ENCODE assay signal across 10 cellular contexts in the genomic region with DNA sequence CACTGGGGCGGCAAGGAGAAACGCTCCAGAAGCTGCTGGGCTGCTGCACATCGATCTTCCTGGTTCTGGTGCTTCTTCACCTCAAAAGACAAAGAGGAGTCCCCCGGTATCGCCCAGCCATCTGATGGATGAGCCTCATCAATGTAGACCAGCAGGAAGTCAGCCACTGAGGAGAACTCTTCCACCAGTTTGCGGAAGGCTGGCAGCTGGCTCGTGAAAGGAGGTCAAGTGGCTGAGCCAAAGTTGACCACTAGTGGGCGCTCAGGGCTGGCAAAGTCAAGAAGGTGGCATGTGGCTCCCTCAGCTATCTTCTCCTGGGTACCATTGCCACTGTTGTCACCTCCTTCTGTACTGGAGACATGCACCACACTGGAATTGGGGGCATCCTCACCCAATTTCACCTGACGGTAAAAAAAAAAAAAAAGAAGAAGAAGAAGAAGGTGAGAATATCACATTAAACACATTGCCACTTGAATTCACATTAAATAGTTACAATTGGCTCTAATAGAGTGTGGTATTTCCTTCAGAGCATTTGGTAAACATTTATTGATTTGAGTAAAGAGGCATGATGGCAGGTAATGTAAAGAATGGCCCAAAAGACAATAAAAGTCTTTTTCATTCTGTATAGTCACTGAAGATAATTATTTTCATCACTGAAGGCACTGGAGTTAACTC. TPM values are rescaled to one million over a fixed set of nuclear protein-coding genes. Genes with fewer than 3 reads are reported as not detected.
A peak's percentile ranks its signal among the peaks of the same experiment; 100 is the strongest.
DNase-seq lines count a peak whose midpoint lies in the region; ATAC-seq and TF ChIP-seq lines count a peak whose summit lies in the region.
"Had no signal": no experiment of that assay in that cellular context is flagged by ENCODE, and none has a peak within 500 bp of the region (broad histone marks: within the 10 kb centered on the region; RNA-seq: fewer than 3 reads in every experiment).

No MANE protein-coding gene starts in this region.

- H3K27ac ChIP-seq in left ventricle myocardium inferior (replicated peaks) = no peak overlapping the region
- no peak overlapping the region for H3K27ac ChIP-seq in Karpas-422 (ENCODE audit: low read length)
- H3K27ac ChIP-seq in prostate gland = no peak overlapping the region

- no peak overlapping the region for H3K27ac Mint-ChIP-seq in type B pancreatic cell
- H3K27ac Mint-ChIP-seq: activated naive CD4-positive, alpha-beta T cell treated with anti-CD3 and anti-CD28 coated beads, Interleukin-2, amount 50 U/mL, for 72 hours had no signal

- H3K4me3 ChIP-seq in left ventricle myocardium inferior (no peak overlapping the region), Karpas-422 (ENCODE audit: low read length) (no peak overlapping the region), prostate gland (no peak overlapping the region)

- H3K27me3 Mint-ChIP-seq in type B pancreatic cell = no peaks in the 10 kb centered on the region

- DNase-seq in Right ventricle myocardium inferior (ENCODE audit: missing footprints) (peak; percentile 57), left ventricle myocardium inferior (no peak), Karpas-422 (peak; percentile 90), dermis blood vessel endothelial cell (peak; percentile 30), type B pancreatic cell (ENCODE audit: extremely low spot score, unreplicated experiment) (no peak), GF-D8 (lab: John Stamatoyannopoulos, UW) (no peak), prostate gland (ENCODE audit: low spot score) (no peak)

- H4K20me1 ChIP-seq in Karpas-422 (ENCODE audit: insufficient read depth, low read depth, low read length) = no peaks in the 10 kb centered on the region

- H3K9me3 Mint-ChIP-seq in type B pancreatic cell = no peaks in the 10 kb centered on the region

- no peaks in the 10 kb centered on the region for H3K27me3 ChIP-seq in left ventricle myocardium inferior (ENCODE audit: low read depth)
- no peaks in the 10 kb centered on the region for H3K27me3 ChIP-seq in Karpas-422 (ENCODE audit: low read length)
- no peaks in the 10 kb centered on the region for H3K27me3 ChIP-seq in prostate gland (replicated peaks; ENCODE audit: insufficient read depth)

- TF ChIP-seq CTCF in left ventricle myocardium inferior (IDR thresholded peaks at IDR 0.05; ENCODE audit: borderline replicate concordance) = no peak
- peak; percentile 56 for TF ChIP-seq CTCF in type B pancreatic cell (conservative IDR thresholded peaks at IDR 0.05)
- TF ChIP-seq CTCF in prostate gland (IDR thresholded peaks at IDR 0.05) = no peak

- H3K9me2 ChIP-seq in Karpas-422 (replicated peaks; ENCODE audit: insufficient read depth, low read length) = no peaks in the 10 kb centered on the region

- no peak overlapping the region for H3K9ac ChIP-seq in Karpas-422 (ENCODE audit: low read length)

- 87% methylated on average over 9 of the region's 9 CpGs for WGBS in prostate gland

- H2AFZ ChIP-seq in Karpas-422 (ENCODE audit: low read length) = no peak overlapping the region

- no peaks in the 10 kb centered on the region for H3K4me1 Mint-ChIP-seq in type B pancreatic cell (ENCODE audit: unreplicated experiment)

- ATAC-seq in Right ventricle myocardium inferior = no peak
- ATAC-seq in HG03139 (IDR thresholded peaks at IDR 0.05; ENCODE audit: unreplicated experiment) = no peak
- ATAC-seq: activated naive CD4-positive, alpha-beta T cell treated with anti-CD3 and anti-CD28 coated beads, Interleukin-2, amount 50 U/mL, for 72 hours; left colon had no signal

- H3K36me3 ChIP-seq in left ventricle myocardium inferior = no peaks in the 10 kb centered on the region
- no peaks in the 10 kb centered on the region for H3K36me3 ChIP-seq in Karpas-422 (ENCODE audit: insufficient read depth, low read length)
- H3K36me3 ChIP-seq in prostate gland = no peaks in the 10 kb centered on the region

- H3K9me3 ChIP-seq in left ventricle myocardium inferior (replicated peaks) (no peaks in the 10 kb centered on the region), Karpas-422 (ENCODE audit: low read length) (no peaks in the 10 kb centered on the region), prostate gland (no peaks in the 10 kb centered on the region)

- intact Hi-C loops in Right ventricle myocardium inferior (cut with DNase I) = no loop called here
- intact Hi-C loops in left ventricle myocardium inferior (cut with micrococcal nuclease) = no loop called here
- intact Hi-C loops in prostate gland (cut with DNase I) = no loop called here

- H3K36me3 Mint-ChIP-seq in type B pancreatic cell = no peaks in the 10 kb centered on the region

- H3K4me1 ChIP-seq in left ventricle myocardium inferior (no peaks in the 10 kb centered on the region), Karpas-422 (ENCODE audit: low read length) (no peaks in the 10 kb centered on the region), prostate gland (replicated peaks) (no peaks in the 10 kb centered on the region)

- H3K79me2 ChIP-seq in Karpas-422 (ENCODE audit: low read length) = no peaks in the 10 kb centered on the region

- H3K4me3 Mint-ChIP-seq in type B pancreatic cell = no peak overlapping the region

- no peak for TF ChIP-seq POLR2A in prostate gland (IDR thresholded peaks at IDR 0.05)

- no peak overlapping the region for H3K4me2 ChIP-seq in Karpas-422 (ENCODE audit: low read depth, low read length, poor library complexity, severe bottlenecking)

RNA-seq across cellular contexts. Expression of a gene that starts 8.3 kb away (rescaled TPM):
- total RNA-seq in Right ventricle myocardium inferior (1.6 TPM), left ventricle myocardium inferior (6.4 TPM), dermis blood vessel endothelial cell (0.51 TPM in 1 of 2 replicates, not detected in the other), type B pancreatic cell (ENCODE audit: low replicate concordance) (3.5 and 7.6 TPM in 2 replicates), prostate gland (1 to 10 TPM; 2.3 to 8.5 TPM)
- 0.04 TPM in 1 of 2 replicates, not detected in the other for total RNA-seq in Karpas-422 (2014; rRNA removed; shearing (Covaris generic); ENCODE audit: low replicate concordance)

Comparison
In these comparisons a context has a peak if more than half of its experiments do, and no peak if none do; other contexts are left out.
1. DNase-seq: peak in Right ventricle myocardium inferior (single experiment), Karpas-422 (single experiment) and dermis blood vessel endothelial cell (single experiment); none in left ventricle myocardium inferior (single experiment), type B pancreatic cell (single experiment), GF-D8 (single experiment) and prostate gland (single experiment).